In the genomic region with DNA sequence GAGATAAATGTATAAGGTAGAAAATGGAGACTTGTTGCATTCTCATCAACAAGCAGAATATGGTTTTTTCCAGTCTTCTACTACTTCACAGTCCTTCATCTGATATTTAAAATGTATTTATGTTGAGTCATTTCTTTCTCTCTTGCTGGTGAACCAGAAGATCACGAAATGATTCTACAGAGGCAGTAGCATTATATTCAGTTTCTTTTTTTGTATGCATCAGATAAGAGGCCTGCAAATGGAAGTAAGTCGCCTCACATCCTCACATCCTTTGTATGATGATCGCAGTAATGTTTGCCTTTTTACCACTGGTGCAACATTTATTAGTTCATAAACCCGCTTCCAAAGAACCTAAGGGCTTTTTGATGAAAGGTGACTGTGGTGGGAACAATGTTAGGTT, we compare ENCODE assay signal across 14 cellular contexts. TPM values are rescaled to one million over a fixed set of nuclear protein-coding genes. Genes with fewer than 3 reads are reported as not detected.
DNase-seq lines count a peak whose midpoint lies in the region; ATAC-seq and TF ChIP-seq lines count a peak whose summit lies in the region.
"Had no signal": no experiment of that assay in that cellular context is flagged by ENCODE, and none has a peak within 500 bp of the region (broad histone marks: within the 10 kb centered on the region; RNA-seq: fewer than 3 reads in every experiment).

No MANE protein-coding gene starts in this region.

- H3K9ac ChIP-seq in mammary epithelial cell (ENCODE audit: insufficient read depth, low read length), result no peak overlapping the region
- H3K9ac ChIP-seq in endodermal cell (ENCODE audit: extremely low read depth, low read length, poor library complexity, severe bottlenecking), result no peak overlapping the region

- no peak for TF ChIP-seq CTCF in activated CD8-positive, alpha-beta T cell treated with anti-CD3 and anti-CD28 coated beads for 36 hours (IDR thresholded peaks at IDR 0.05)
- TF ChIP-seq CTCF in mammary epithelial cell (conservative IDR thresholded peaks at IDR 0.05 in 1 of 2, IDR thresholded peaks at IDR 0.05 in 1 of 2; ENCODE audit: extremely low read depth in 1 of 2, insufficient read depth in 1 of 2, low read depth in 1 of 2, low read length in 2 of 2), result no peak
- TF ChIP-seq CTCF in coronary artery (IDR thresholded peaks at IDR 0.05), result no peak
- TF ChIP-seq CTCF in endodermal cell (conservative IDR thresholded peaks at IDR 0.05), result no peak

- no peaks in the 10 kb centered on the region for H4K20me1 ChIP-seq in mammary epithelial cell (ENCODE audit: insufficient read depth, low read length)

- H3K4me1 ChIP-seq in mammary epithelial cell (ENCODE audit: insufficient read depth, low read length) (no peaks in the 10 kb centered on the region), endodermal cell (ENCODE audit: control insufficient read depth, insufficient read depth, low read length) (no peaks in the 10 kb centered on the region)
- H3K4me1 ChIP-seq: esophagus muscularis mucosa, right atrium auricular region, transverse colon had no signal

- H3K36me3 ChIP-seq in mammary epithelial cell (ENCODE audit: insufficient read depth, low read length) (peaks cover 21% of the 10 kb centered on the region), endodermal cell (ENCODE audit: control insufficient read depth, insufficient read depth, low read length) (peaks cover 38% of the 10 kb centered on the region)

- peaks cover 65% of the 10 kb centered on the region for H3K4me1 Mint-ChIP-seq in activated CD8-positive, alpha-beta T cell treated with anti-CD3 and anti-CD28 coated beads for 36 hours (ENCODE audit: low read depth)
- H3K4me1 Mint-ChIP-seq in endodermal cell, result peaks cover 4% of the 10 kb centered on the region

- peak; percentile 36 for ATAC-seq in GM18505 (IDR thresholded peaks at IDR 0.05; ENCODE audit: unreplicated experiment)
- ATAC-seq in GM19351 (IDR thresholded peaks at IDR 0.05; ENCODE audit: unreplicated experiment), result peak; percentile 49
- ATAC-seq in HG02973 (IDR thresholded peaks at IDR 0.05; ENCODE audit: unreplicated experiment), result peak; percentile 53
- peak; percentile 78 for ATAC-seq in activated CD8-positive, alpha-beta T cell treated with anti-CD3 and anti-CD28 coated beads for 36 hours
- no peak for ATAC-seq in left ventricle myocardium superior

- H3K27me3 ChIP-seq in mammary epithelial cell (ENCODE audit: insufficient read depth, low read length) (no peaks in the 10 kb centered on the region), endodermal cell (ENCODE audit: control insufficient read depth, insufficient read depth, low read length, poor library complexity, severe bottlenecking) (no peaks in the 10 kb centered on the region)
- H3K27me3 ChIP-seq: esophagus muscularis mucosa, right atrium auricular region, transverse colon had no signal

- H3K4me2 ChIP-seq in mammary epithelial cell (ENCODE audit: insufficient read depth, low read depth, low read length), result no peak overlapping the region

- POLR2A ChIA-PET in activated CD8-positive, alpha-beta T cell treated with anti-CD3 and anti-CD28 coated beads for 36 hours (lab: Charles Lee), result interaction anchor here (1.2 to 1.3 kb wide), 2 partner anchors 31 to 38 kb away, joined by 3 to 5 read pairs; partner anchors contain the start of gene IL4

- H3K4me3 ChIP-seq in mammary epithelial cell (replicated peaks in 1 of 3; ENCODE audit: insufficient read depth in 1 of 3, low read depth in 2 of 3, low read length in 3 of 3) (no peak overlapping the region), coronary artery (no peak overlapping the region), endodermal cell (ENCODE audit: low read length) (no peak overlapping the region)
- H3K4me3 ChIP-seq: esophagus muscularis mucosa, right atrium auricular region, transverse colon had no signal

- no peak for TF ChIP-seq POLR2A in GM18505 (IDR thresholded peaks at IDR 0.05; ENCODE audit: borderline replicate concordance, extremely low read depth, insufficient read depth, insufficient read length)

- intact Hi-C loops in activated CD8-positive, alpha-beta T cell treated with anti-CD3 and anti-CD28 coated beads for 36 hours (cut with micrococcal nuclease), result loop anchor here (5.0 kb wide), 1 partner anchor 109 kb away; no protein-coding TSS in a partner anchor
- intact Hi-C loops in mammary epithelial cell (cut with micrococcal nuclease) (no loop called here), left ventricle myocardium superior (cut with micrococcal nuclease) (no loop called here)

- no peaks in the 10 kb centered on the region for H3K27me3 Mint-ChIP-seq in activated CD8-positive, alpha-beta T cell treated with anti-CD3 and anti-CD28 coated beads for 36 hours
- H3K27me3 Mint-ChIP-seq in endodermal cell (ENCODE audit: insufficient read depth), result no peaks in the 10 kb centered on the region

- H3K27ac ChIP-seq in mammary epithelial cell (ENCODE audit: insufficient read depth, low read depth, low read length), result no peak overlapping the region
- no peak overlapping the region for H3K27ac ChIP-seq in coronary artery
- H3K27ac ChIP-seq in endodermal cell (ENCODE audit: low read depth, low read length), result no peak overlapping the region
- H3K27ac ChIP-seq: esophagus muscularis mucosa, right atrium auricular region, transverse colon had no signal

- BruUV-seq in mammary epithelial cell (replicated peaks; lab: Mats Ljungman, UMichigan), result no TSS peak

- peak overlapping the region; percentile 33 for H3K4me3 Mint-ChIP-seq in activated CD8-positive, alpha-beta T cell treated with anti-CD3 and anti-CD28 coated beads for 36 hours
- no peak overlapping the region for H3K4me3 Mint-ChIP-seq in endodermal cell

- H2AFZ ChIP-seq in mammary epithelial cell (ENCODE audit: low read depth, low read length), result no peak overlapping the region

- H3K79me2 ChIP-seq in mammary epithelial cell (ENCODE audit: insufficient read depth, low read length), result no peaks in the 10 kb centered on the region

- WGBS in mammary epithelial cell (ENCODE audit: low coverage, missing lambda C conversion rate), result 86% methylated on average over 4 of the region's 4 CpGs
- WGBS in endodermal cell (ENCODE audit: insufficient coverage in 1 of 2, insufficient read length in 1 of 2), 2 experiments, result 81 to 87% methylated on average over 3 to 4 of the region's 4 CpGs

- H3K9me3 ChIP-seq in mammary epithelial cell (replicated peaks; ENCODE audit: insufficient read depth, low read length) (no peaks in the 10 kb centered on the region), endodermal cell (ENCODE audit: control insufficient read depth, low read length) (no peaks in the 10 kb centered on the region)
- H3K9me3 ChIP-seq: esophagus muscularis mucosa, right atrium auricular region, transverse colon had no signal

- DNase-seq in activated CD8-positive, alpha-beta T cell treated with anti-CD3 and anti-CD28 coated beads for 36 hours, result no peak
- no peak for DNase-seq in mammary epithelial cell
- no peak for DNase-seq in left ventricle myocardium superior
- DNase-seq in coronary artery (ENCODE audit: low spot score), result no peak
- DNase-seq in endodermal cell, result no peak
- DNase-seq: GOT3, NCI-H2029, transverse colon had no signal

- H3K27ac Mint-ChIP-seq in activated CD8-positive, alpha-beta T cell treated with anti-CD3 and anti-CD28 coated beads for 36 hours, result peak overlapping the region; percentile 93
- H3K27ac Mint-ChIP-seq in endodermal cell, result no peak overlapping the region

- CTCF ChIA-PET in activated CD8-positive, alpha-beta T cell treated with anti-CD3 and anti-CD28 coated beads for 36 hours (lab: Charles Lee), result interaction anchor here (0.7 to 2.8 kb wide), 3 partner anchors 13 to 184 kb away, joined by 3 to 9 read pairs (median 3); no protein-coding TSS in a partner anchor
- CTCF ChIA-PET in mammary epithelial cell (lab: Charles Lee; ENCODE audit: low non-redundant PET), result no interaction called here

- in situ Hi-C loops in mammary epithelial cell (cut with MboI; ENCODE audit: low sequenced_read_pairs in 2 of 2), result no loop called here

- dilution Hi-C loops in mammary epithelial cell (cut with HindIII; ENCODE audit: low sequenced_read_pairs), result no loop called here

- peaks cover 44% of the 10 kb centered on the region for H3K36me3 Mint-ChIP-seq in activated CD8-positive, alpha-beta T cell treated with anti-CD3 and anti-CD28 coated beads for 36 hours (ENCODE audit: low read depth)
- H3K36me3 Mint-ChIP-seq in endodermal cell (ENCODE audit: low read depth), result peaks cover 52% of the 10 kb centered on the region

- no peaks in the 10 kb centered on the region for H3K9me3 Mint-ChIP-seq in activated CD8-positive, alpha-beta T cell treated with anti-CD3 and anti-CD28 coated beads for 36 hours
- H3K9me3 Mint-ChIP-seq in endodermal cell, result no peaks in the 10 kb centered on the region

RNA-seq across cellular contexts. Expression of gene IL13, which starts 22.1 kb away (rescaled TPM):
- total RNA-seq in activated CD8-positive, alpha-beta T cell treated with anti-CD3 and anti-CD28 coated beads for 36 hours, result 1 to 10 TPM; 4.8 to 6.5 TPM
- total RNA-seq in mammary epithelial cell (not detected), left ventricle myocardium superior (not detected), endodermal cell (not detected)
- not detected for polyA plus RNA-seq in mammary epithelial cell
- polyA minus RNA-seq in mammary epithelial cell, result not detected
- polyA plus RNA-seq in endodermal cell (2013, experiment 1 of 2), result not detected
- not detected for polyA plus RNA-seq in endodermal cell (2013, experiment 2 of 2)
- total RNA-seq: cardiac septum, esophagus muscularis mucosa, right atrium auricular region, transverse colon had no signal

RNA-seq across cellular contexts. Expression of gene IL4, which starts 37.9 kb away (rescaled TPM):
- total RNA-seq in activated CD8-positive, alpha-beta T cell treated with anti-CD3 and anti-CD28 coated beads for 36 hours, result 1 to 10 TPM in 1 of 2 experiments, under 1 TPM in 1; 0.72 to 1.4 TPM
- total RNA-seq in mammary epithelial cell (not detected), left ventricle myocardium superior (not detected), endodermal cell (not detected)
- not detected for polyA plus RNA-seq in mammary epithelial cell
- polyA minus RNA-seq in mammary epithelial cell, result not detected
- polyA plus RNA-seq in endodermal cell (2013, experiment 1 of 2), result not detected
- not detected for polyA plus RNA-seq in endodermal cell (2013, experiment 2 of 2)
- total RNA-seq: cardiac septum, esophagus muscularis mucosa, right atrium auricular region, transverse colon had no signal
